Comparison of ENCODE assay signal across 15 cellular contexts in genomic region chr9:130794923-130795495, GRCh38. TPM values are rescaled to one million over a fixed set of nuclear protein-coding genes. Genes with fewer than 3 reads are reported as not detected.
DNase-seq lines count a peak whose midpoint lies in the region; ATAC-seq and TF ChIP-seq lines count a peak whose summit lies in the region.
"Had no signal": no experiment of that assay in that cellular context is flagged by ENCODE, and none has a peak within 500 bp of the region (broad histone marks: within the 10 kb centered on the region; RNA-seq: fewer than 3 reads in every experiment).

No MANE protein-coding gene starts in this region.

- no peak overlapping the region for H3K4me3 Mint-ChIP-seq in natural killer cell
- H3K4me3 Mint-ChIP-seq in activated T-helper 2 cell treated with anti-CD3 and anti-CD28 coated beads, Interferon-gamma antibody, Interleukin-2, Interleukin-4, amounts not matched to agents 10 μg/mL and 5 μg/mL and 100 μg/mL, durations not matched to agents 14 hours and 24 hours and 36 hours (ENCODE audit: low read depth), result no peak overlapping the region
- H3K4me3 Mint-ChIP-seq: CD14-positive monocyte, type B pancreatic cell had no signal

- ATAC-seq in right cardiac atrium, result peak in 1 of 2 donors; percentile 25
- ATAC-seq in omental fat pad (ENCODE audit: low FRiP score), result no peak
- no peak for ATAC-seq in GM21717 (IDR thresholded peaks at IDR 0.05; ENCODE audit: unreplicated experiment)
- ATAC-seq in natural killer cell, result no peak

- H3K27me3 ChIP-seq in right cardiac atrium (ENCODE audit: control insufficient read depth, insufficient read depth) (no peaks in the 10 kb centered on the region), subcutaneous abdominal adipose tissue (ENCODE audit: control insufficient read depth in 5 of 5, insufficient read depth in 4 of 5, low read length in 5 of 5) (no peaks in the 10 kb centered on the region)
- H3K27me3 ChIP-seq: neutrophil had no signal

- peaks cover 23 to 27% of the 10 kb centered on the region in 2 donors for H3K4me1 Mint-ChIP-seq in natural killer cell
- no peaks in the 10 kb centered on the region for H3K4me1 Mint-ChIP-seq in activated T-helper 2 cell treated with anti-CD3 and anti-CD28 coated beads, Interferon-gamma antibody, Interleukin-2, Interleukin-4, amounts not matched to agents 10 μg/mL and 5 μg/mL and 100 μg/mL, durations not matched to agents 14 hours and 24 hours and 36 hours (ENCODE audit: low read depth)

- H3K4me3 ChIP-seq in right cardiac atrium (ENCODE audit: low read length) (no peak overlapping the region), subcutaneous abdominal adipose tissue (ENCODE audit: low read depth in 1 of 5, low read length in 5 of 5) (no peak overlapping the region)

- intact Hi-C loops in right cardiac atrium (cut with DNase I) (no loop called here), natural killer cell (cut with micrococcal nuclease) (no loop called here)
- intact Hi-C loops in activated T-helper 2 cell treated with anti-CD3 and anti-CD28 coated beads, Interferon-gamma antibody, Interleukin-2, Interleukin-4, amounts not matched to agents 10 μg/mL and 5 μg/mL and 100 μg/mL, durations not matched to agents 14 hours and 24 hours and 36 hours (cut with micrococcal nuclease), result no loop called here

- H3K9me3 ChIP-seq in right cardiac atrium (ENCODE audit: control insufficient read depth, low read length) (no peaks in the 10 kb centered on the region), subcutaneous abdominal adipose tissue (ENCODE audit: control insufficient read depth in 5 of 5, low read length in 5 of 5) (peaks cover under 1 to 4% (median 2%) of the 10 kb centered on the region in 5 donors)
- H3K9me3 ChIP-seq: neutrophil had no signal

- DNase-seq in EL (peak; percentile 10), brain pericyte (ENCODE audit: low read depth, low spot score) (peak; percentile 46), right cardiac atrium (no peak), omental fat pad (ENCODE audit: low spot score) (no peak), natural killer cell (no peak)
- DNase-seq in activated T-helper 2 cell treated with anti-CD3 and anti-CD28 coated beads, Interferon-gamma antibody, Interleukin-2, Interleukin-4, amounts not matched to agents 10 μg/mL and 5 μg/mL and 100 μg/mL, durations not matched to agents 14 hours and 24 hours and 36 hours (ENCODE audit: low spot score), result no peak
- DNase-seq: activated T-cell treated with anti-CD3 and anti-CD28 coated beads for 4 hours; effector CD8-positive, alpha-beta T cell; NCI-H1092 treated with DMSO at 0.1 percent for 48 hours; NCI-H446 had no signal

- TF ChIP-seq CTCF in omental fat pad (IDR thresholded peaks at IDR 0.05), result no peak
- TF ChIP-seq CTCF in natural killer cell (IDR thresholded peaks at IDR 0.05), result no peak

- WGBS in right cardiac atrium, result 74% methylated on average over 6 of the region's 6 CpGs

- no peaks in the 10 kb centered on the region for H3K27me3 Mint-ChIP-seq in natural killer cell (ENCODE audit: low read depth in 2 of 2)
- no peaks in the 10 kb centered on the region for H3K27me3 Mint-ChIP-seq in activated T-helper 2 cell treated with anti-CD3 and anti-CD28 coated beads, Interferon-gamma antibody, Interleukin-2, Interleukin-4, amounts not matched to agents 10 μg/mL and 5 μg/mL and 100 μg/mL, durations not matched to agents 14 hours and 24 hours and 36 hours (ENCODE audit: low read depth)
- H3K27me3 Mint-ChIP-seq: type B pancreatic cell had no signal

- H3K36me3 Mint-ChIP-seq in natural killer cell, result peaks cover under 1% of the 10 kb centered on the region
- H3K36me3 Mint-ChIP-seq in activated T-helper 2 cell treated with anti-CD3 and anti-CD28 coated beads, Interferon-gamma antibody, Interleukin-2, Interleukin-4, amounts not matched to agents 10 μg/mL and 5 μg/mL and 100 μg/mL, durations not matched to agents 14 hours and 24 hours and 36 hours (ENCODE audit: low read depth), result no peaks in the 10 kb centered on the region
- H3K36me3 Mint-ChIP-seq: CD14-positive monocyte had no signal

- H3K36me3 ChIP-seq in subcutaneous abdominal adipose tissue (ENCODE audit: control insufficient read depth in 5 of 5, insufficient read depth in 5 of 5, low read length in 5 of 5), result no peaks in the 10 kb centered on the region
- H3K36me3 ChIP-seq: neutrophil had no signal

- H3K4me1 ChIP-seq in right cardiac atrium (ENCODE audit: control insufficient read depth, insufficient read depth, low read length) (peaks cover 3% of the 10 kb centered on the region), subcutaneous abdominal adipose tissue (ENCODE audit: control insufficient read depth in 5 of 5, insufficient read depth in 5 of 5, low read length in 5 of 5) (peaks cover 2 to 11% (median 8%) of the 10 kb centered on the region in 5 donors)

- no peak overlapping the region for H3K9ac ChIP-seq in subcutaneous abdominal adipose tissue (ENCODE audit: low read length in 5 of 5)

- no peaks in the 10 kb centered on the region for H3K9me3 Mint-ChIP-seq in natural killer cell
- peaks cover 2% of the 10 kb centered on the region for H3K9me3 Mint-ChIP-seq in activated T-helper 2 cell treated with anti-CD3 and anti-CD28 coated beads, Interferon-gamma antibody, Interleukin-2, Interleukin-4, amounts not matched to agents 10 μg/mL and 5 μg/mL and 100 μg/mL, durations not matched to agents 14 hours and 24 hours and 36 hours
- H3K9me3 Mint-ChIP-seq: type B pancreatic cell had no signal

- no peak overlapping the region for H3K27ac Mint-ChIP-seq in natural killer cell
- H3K27ac Mint-ChIP-seq in activated T-helper 2 cell treated with anti-CD3 and anti-CD28 coated beads, Interferon-gamma antibody, Interleukin-2, Interleukin-4, amounts not matched to agents 10 μg/mL and 5 μg/mL and 100 μg/mL, durations not matched to agents 14 hours and 24 hours and 36 hours, result no peak overlapping the region
- H3K27ac Mint-ChIP-seq: CD14-positive monocyte, type B pancreatic cell had no signal

- peak overlapping the region; percentile 47 for H3K27ac ChIP-seq in right cardiac atrium (ENCODE audit: low read length)
- H3K27ac ChIP-seq in subcutaneous abdominal adipose tissue (ENCODE audit: low read depth, low read length), result peak overlapping the region; percentile 12
- H3K27ac ChIP-seq: neutrophil had no signal

RNA-seq across cellular contexts. Expression of gene ABL1, which starts 40.0 kb away (rescaled TPM):
- total RNA-seq in right cardiac atrium (10 to 100 TPM; 32.9 to 48.2 (median 41.9) TPM), omental fat pad (10 to 100 TPM; 48.8 to 82.8 (median 75.3) TPM), natural killer cell (10 to 100 TPM; 49.7 to 65.6 (median 53.8) TPM)
- polyA plus RNA-seq in right cardiac atrium, result 21.7 TPM
- 35.5 and 36.5 TPM in 2 replicates for total RNA-seq in activated T-helper 2 cell treated with anti-CD3 and anti-CD28 coated beads, Interferon-gamma antibody, Interleukin-2, Interleukin-4, amounts not matched to agents 10 μg/mL and 5 μg/mL and 100 μg/mL, durations not matched to agents 14 hours and 24 hours and 36 hours

Comparison
In these comparisons a context has a peak if more than half of its experiments do, and no peak if none do; other contexts are left out.
1. DNase-seq: peak in EL (single experiment) and brain pericyte (single experiment); none in right cardiac atrium (0 of 3), omental fat pad (single experiment), natural killer cell (single experiment) and activated T-helper 2 cell treated with anti-CD3 and anti-CD28 coated beads, Interferon-gamma antibody, Interleukin-2, Interleukin-4, amounts not matched to agents 10 μg/mL and 5 μg/mL and 100 μg/mL, durations not matched to agents 14 hours and 24 hours and 36 hours (single experiment).